ENCODE assay signal across 1 cellular context in genomic region chr1:33346921-33347649, GRCh38.
TF ChIP-seq lines count a peak whose summit lies in the region.

No MANE protein-coding gene starts in this region.

TF ChIP-seq in HepG2, 621 proteins besides CTCF, POLR2A, EP300 and RAD21 (continued from another document):
- TF ChIP-seq ZNF609 (CRISPR knock-in tag; IDR thresholded peaks at IDR 0.05; ENCODE audit: borderline replicate concordance) (peak; percentile 57; the same call in 1 of the 2 replicates), JUND (CRISPR knock-in tag; IDR thresholded peaks at IDR 0.05) (0 out of 2 replicates have a peak, but pooled peaks have one; percentile 35), TSC22D2 (CRISPR knock-in tag; IDR thresholded peaks at IDR 0.05; ENCODE audit: borderline replicate concordance) (no peak), SNAI1 (CRISPR knock-in tag; IDR thresholded peaks at IDR 0.05; ENCODE audit: borderline replicate concordance) (no peak), ERF (CRISPR knock-in tag; IDR thresholded peaks at IDR 0.05) (peak; percentile 49; the same call in 1 of the 2 replicates), ZNF431 (CRISPR knock-in tag; IDR thresholded peaks at IDR 0.05; ENCODE audit: borderline replicate concordance, low read depth) (no peak; the same call in none of the 2 replicates), HOXA5 (CRISPR knock-in tag; IDR thresholded peaks at IDR 0.05) (no peak), PRMT3 (CRISPR knock-in tag; IDR thresholded peaks at IDR 0.05; ENCODE audit: borderline replicate concordance, low read depth) (no peak), ZNF564 (CRISPR knock-in tag; IDR thresholded peaks at IDR 0.05) (no peak), MTERF4 (CRISPR knock-in tag; IDR thresholded peaks at IDR 0.05) (no peak), AHR (CRISPR knock-in tag; IDR thresholded peaks at IDR 0.05) (no peak), BHLHE40 (IDR thresholded peaks at IDR 0.05; ENCODE audit: low read length) (no peak), ZNF501 (CRISPR knock-in tag; IDR thresholded peaks at IDR 0.05) (0 out of 2 replicates have a peak, but pooled peaks have one; percentile 42), CBX2 (IDR thresholded peaks at IDR 0.05; ENCODE audit: low read depth, low read length) (no peak), CBX2 (CRISPR knock-in tag; IDR thresholded peaks at IDR 0.05; ENCODE audit: low read depth) (no peak), ZNF224 (CRISPR knock-in tag; IDR thresholded peaks at IDR 0.05) (no peak), TGIF2 (CRISPR knock-in tag; IDR thresholded peaks at IDR 0.05) (peak; percentile 11; the same call in 1 of the 2 replicates), SMYD3 (CRISPR knock-in tag; IDR thresholded peaks at IDR 0.05) (no peak), ZNF317 (CRISPR knock-in tag; IDR thresholded peaks at IDR 0.05) (0 out of 2 replicates have a peak, but pooled peaks have one; percentile 6), ELF1 (CRISPR knock-in tag; IDR thresholded peaks at IDR 0.05) (peak; percentile 43; the same call in 1 of the 2 replicates), MBNL3 (CRISPR knock-in tag; conservative IDR thresholded peaks at IDR 0.05) (no peak), RBFOX2 (IDR thresholded peaks at IDR 0.05; ENCODE audit: low read depth, low read length) (no peak), MAX (IDR thresholded peaks at IDR 0.05) (peak; percentile 60), DPF2 (CRISPR knock-in tag; IDR thresholded peaks at IDR 0.05; ENCODE audit: borderline replicate concordance, low read depth) (peak; percentile 56), ZNF30 (CRISPR knock-in tag; IDR thresholded peaks at IDR 0.05) (no peak), MED8 (CRISPR knock-in tag; IDR thresholded peaks at IDR 0.05; ENCODE audit: insufficient replicate concordance) (no peak), NFYB (CRISPR knock-in tag; IDR thresholded peaks at IDR 0.05) (no peak), MEIS2 (CRISPR knock-in tag; IDR thresholded peaks at IDR 0.05) (peak; percentile 73; the same call in 1 of the 2 replicates), ZBTB26 (CRISPR knock-in tag; IDR thresholded peaks at IDR 0.05; ENCODE audit: borderline replicate concordance) (0 out of 2 replicates have a peak, but pooled peaks have one; percentile 22), KLF13 (CRISPR knock-in tag; IDR thresholded peaks at IDR 0.05) (no peak), ZNF24 (IDR thresholded peaks at IDR 0.05) (no peak), NONO (IDR thresholded peaks at IDR 0.05) (no peak), NONO (CRISPR knock-in tag; conservative IDR thresholded peaks at IDR 0.05) (no peak), ZNF350 (CRISPR knock-in tag; IDR thresholded peaks at IDR 0.05; ENCODE audit: borderline replicate concordance, low read depth) (peak; percentile 36; the same call in 1 of the 2 replicates), ETV5 (CRISPR knock-in tag; IDR thresholded peaks at IDR 0.05; ENCODE audit: borderline replicate concordance) (peak; percentile 95), ARID5B (CRISPR knock-in tag; IDR thresholded peaks at IDR 0.05) (peak; percentile 63), ZNF180 (CRISPR knock-in tag; IDR thresholded peaks at IDR 0.05; ENCODE audit: borderline replicate concordance, low read depth) (no peak), CSRNP1 (CRISPR knock-in tag; IDR thresholded peaks at IDR 0.05) (no peak), ZNF101 (CRISPR knock-in tag; IDR thresholded peaks at IDR 0.05; ENCODE audit: borderline replicate concordance, low read depth) (no peak), ONECUT2 (CRISPR knock-in tag; IDR thresholded peaks at IDR 0.05) (no peak), STAG1 (CRISPR knock-in tag; IDR thresholded peaks at IDR 0.05) (no peak), NFRKB (IDR thresholded peaks at IDR 0.05) (no peak), CBX1 (IDR thresholded peaks at IDR 0.05; ENCODE audit: low read depth) (no peak), U2AF1 (optimal IDR thresholded peaks at IDR 0.05; ENCODE audit: low read depth, low read length) (no peak), RXRA (CRISPR knock-in tag; IDR thresholded peaks at IDR 0.05) (peak; percentile 46; the same call in 1 of the 2 replicates), ZNF451 (CRISPR knock-in tag; IDR thresholded peaks at IDR 0.05) (no peak), ZNF816 (CRISPR knock-in tag; IDR thresholded peaks at IDR 0.05; ENCODE audit: borderline replicate concordance) (peak; percentile 75), KLF9 (CRISPR knock-in tag; IDR thresholded peaks at IDR 0.05; ENCODE audit: low read depth) (no peak), EHMT2 (IDR thresholded peaks at IDR 0.05; ENCODE audit: borderline replicate concordance, low read depth, low read length) (no peak)
- TF ChIP-seq, protein P1, sequence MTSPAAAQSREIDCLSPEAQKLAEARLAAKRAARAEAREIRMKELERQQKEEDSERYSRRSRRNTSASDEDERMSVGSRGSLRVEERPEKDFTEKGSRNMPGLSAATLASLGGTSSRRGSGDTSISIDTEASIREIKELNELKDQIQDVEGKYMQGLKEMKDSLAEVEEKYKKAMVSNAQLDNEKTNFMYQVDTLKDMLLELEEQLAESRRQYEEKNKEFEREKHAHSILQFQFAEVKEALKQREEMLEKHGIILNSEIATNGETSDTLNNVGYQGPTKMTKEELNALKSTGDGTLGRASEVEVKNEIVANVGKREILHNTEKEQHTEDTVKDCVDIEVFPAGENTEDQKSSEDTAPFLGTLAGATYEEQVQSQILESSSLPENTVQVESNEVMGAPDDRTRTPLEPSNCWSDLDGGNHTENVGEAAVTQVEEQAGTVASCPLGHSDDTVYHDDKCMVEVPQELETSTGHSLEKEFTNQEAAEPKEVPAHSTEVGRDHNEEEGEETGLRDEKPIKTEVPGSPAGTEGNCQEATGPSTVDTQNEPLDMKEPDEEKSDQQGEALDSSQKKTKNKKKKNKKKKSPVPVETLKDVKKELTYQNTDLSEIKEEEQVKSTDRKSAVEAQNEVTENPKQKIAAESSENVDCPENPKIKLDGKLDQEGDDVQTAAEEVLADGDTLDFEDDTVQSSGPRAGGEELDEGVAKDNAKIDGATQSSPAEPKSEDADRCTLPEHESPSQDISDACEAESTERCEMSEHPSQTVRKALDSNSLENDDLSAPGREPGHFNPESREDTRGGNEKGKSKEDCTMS (CRISPR knock-in tag; conservative IDR thresholded peaks at IDR 0.05) = no peak
- TF ChIP-seq, protein P2, sequence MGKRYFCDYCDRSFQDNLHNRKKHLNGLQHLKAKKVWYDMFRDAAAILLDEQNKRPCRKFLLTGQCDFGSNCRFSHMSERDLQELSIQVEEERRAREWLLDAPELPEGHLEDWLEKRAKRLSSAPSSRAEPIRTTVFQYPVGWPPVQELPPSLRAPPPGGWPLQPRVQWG (CRISPR knock-in tag; IDR thresholded peaks at IDR 0.05; ENCODE audit: borderline replicate concordance, low read depth) = no peak
